ENCODE assay signal across 8 cellular contexts in genomic region chr1:147225193-147225730, GRCh38. TPM values are rescaled to one million over a fixed set of nuclear protein-coding genes. Genes with fewer than 3 reads are reported as not detected.
DNase-seq lines count a peak whose midpoint lies in the region; ATAC-seq lines count a peak whose summit lies in the region.

TSS of gene FMO5 (minus strand) at chr1:147225339. CDS start at chr1:147225029, 310 bp downstream.

- ATAC-seq in GM21717 (IDR thresholded peaks at IDR 0.05; ENCODE audit: unreplicated experiment) (peak; percentile 80), left lobe of liver (peak; percentile 90)

- DNase-seq in DMS153 treated with DMSO at 0.1 percent for 48 hours (lab: John Stamatoyannopoulos, UW; ENCODE audit: unreplicated experiment), result peak; percentile 71
- DNase-seq in NCI-H1092 (lab: John Stamatoyannopoulos, UW), result peak; percentile 11
- DNase-seq in activated CD4-positive, alpha-beta T cell treated with anti-CD3 and anti-CD28 coated beads for 1 hour, result peak; percentile 20
- peak; percentile 18 for DNase-seq in dedifferentiated amniotic fluid mesenchymal stem cell (ENCODE audit: extremely low spot score)
- DNase-seq in left lobe of liver (ENCODE audit: low spot score), result peak; percentile 85
- peak; percentile 21 to 34 for DNase-seq in stimulated activated CD4-positive, alpha-beta T cell treated with anti-CD3 and anti-CD28 coated beads, Interleukin-2, amount 100 ng/mL, for 48 hours
- DNase-seq in SHP77 (lab: John Stamatoyannopoulos, UW), result no peak

RNA-seq across cellular contexts. Expression of gene FMO5, which starts in this region (rescaled TPM):
- 108 TPM for total RNA-seq in left lobe of liver

Comparison
In these comparisons a context has a peak if more than half of its experiments do, and no peak if none do; other contexts are left out.
1. DNase-seq: peak in DMS153 treated with DMSO at 0.1 percent for 48 hours (single experiment), NCI-H1092 (single experiment), activated CD4-positive, alpha-beta T cell treated with anti-CD3 and anti-CD28 coated beads for 1 hour (single experiment), dedifferentiated amniotic fluid mesenchymal stem cell (single experiment), left lobe of liver (single experiment) and stimulated activated CD4-positive, alpha-beta T cell treated with anti-CD3 and anti-CD28 coated beads, Interleukin-2, amount 100 ng/mL, for 48 hours (2 of 2); none in SHP77 (0 of 2).